8 cellular contexts compared by ENCODE assay signal in the genomic region with DNA sequence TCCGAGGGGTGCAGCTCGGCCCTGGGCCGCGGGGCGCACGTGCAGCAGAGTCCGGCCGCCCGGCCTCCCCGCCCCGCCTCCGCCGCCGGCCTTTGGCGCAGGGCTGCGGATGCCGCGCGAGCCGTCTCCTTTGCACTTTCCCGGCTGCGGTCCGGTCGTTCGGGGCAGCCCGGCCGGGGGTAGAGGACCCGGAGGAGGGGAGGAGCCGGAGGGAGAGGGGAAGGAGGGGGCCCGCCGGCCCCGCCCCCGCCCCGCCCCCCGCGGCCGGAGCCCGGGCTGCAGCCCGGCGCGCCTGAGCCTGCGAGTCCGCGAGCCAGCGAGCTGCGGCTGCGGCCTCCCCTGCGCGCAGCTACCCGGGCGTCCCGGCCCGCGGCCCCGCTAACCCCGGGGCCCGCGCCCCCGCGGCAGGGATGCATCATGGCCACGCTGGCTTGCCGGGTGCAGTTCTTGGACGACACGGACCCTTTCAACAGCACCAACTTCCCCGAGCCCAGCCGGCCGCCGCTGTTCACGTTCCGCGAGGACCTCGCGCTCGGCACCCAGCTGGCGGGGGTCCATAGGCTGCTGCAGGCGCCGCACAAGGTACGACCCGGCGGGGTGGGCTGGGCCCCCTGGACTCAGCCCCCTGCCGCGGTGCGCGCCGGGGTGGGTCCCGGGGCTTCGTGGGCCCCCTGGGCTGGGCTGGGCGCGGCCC. TPM values are rescaled to one million over a fixed set of nuclear protein-coding genes. Genes with fewer than 3 reads are reported as not detected.
DNase-seq lines count a peak whose midpoint lies in the region; ATAC-seq, FAIRE-seq and TF ChIP-seq lines count a peak whose summit lies in the region.

A gene (plus strand): TSS at position 295 of the 694 bp plus-strand sequence. CDS start 123 bp downstream, at position 418.

- no peaks in the 10 kb centered on the region for H4K20me1 ChIP-seq in fibroblast of lung (ENCODE audit: control insufficient read depth, extremely low read depth, insufficient read depth, low read length)

- no peaks in the 10 kb centered on the region for H3K4me1 Mint-ChIP-seq in T-helper 17 cell

- H3K27ac ChIP-seq in fibroblast of lung (ENCODE audit: insufficient read depth, low read length) (peak within 1 kb of the TSS; percentile 20), muscle layer of duodenum (ENCODE audit: low read length) (no peak within 1 kb of the TSS), vagina (peak within 1 kb of the TSS; percentile 62)

- H3K9me3 ChIP-seq in T-helper 17 cell (ENCODE audit: control insufficient read depth, low read length, poor library complexity, severe bottlenecking) (no peaks in the 10 kb centered on the region), fibroblast of lung (ENCODE audit: control insufficient read depth, insufficient read depth, low read depth, low read length) (no peaks in the 10 kb centered on the region), muscle layer of duodenum (ENCODE audit: control insufficient read depth in 1 of 2, low read length in 2 of 2) (no peaks in the 10 kb centered on the region), vagina (no peaks in the 10 kb centered on the region)

- peaks cover 31% of the 10 kb centered on the region for H3K27me3 Mint-ChIP-seq in T-helper 17 cell

- peaks cover 2% of the 10 kb centered on the region for H3K4me1 ChIP-seq in fibroblast of lung (ENCODE audit: control insufficient read depth, extremely low read depth, insufficient read depth, low read length)
- peaks cover 0 to 14% of the 10 kb centered on the region in 2 donors for H3K4me1 ChIP-seq in muscle layer of duodenum (ENCODE audit: control insufficient read depth in 1 of 2, insufficient read depth in 2 of 2, low read length in 2 of 2)
- H3K4me1 ChIP-seq in vagina = peaks cover 18% of the 10 kb centered on the region

- peak within 1 kb of the TSS; percentile 88 for H2AFZ ChIP-seq in fibroblast of lung (ENCODE audit: low read length)

- H3K4me3 Mint-ChIP-seq in T-helper 17 cell = peak within 1 kb of the TSS; percentile 12

- peak; percentile 60 for ATAC-seq in GM19372 (IDR thresholded peaks at IDR 0.05; ENCODE audit: low read depth, unreplicated experiment)
- ATAC-seq in HG03442 (IDR thresholded peaks at IDR 0.05; ENCODE audit: unreplicated experiment) = peak; percentile 56
- ATAC-seq in T-helper 17 cell = no peak

- TF ChIP-seq POLR2A in vagina (IDR thresholded peaks at IDR 0.05) = no peak

- H3K79me2 ChIP-seq in fibroblast of lung (ENCODE audit: control insufficient read depth, insufficient read depth, low read length) = no peaks in the 10 kb centered on the region

- H3K4me2 ChIP-seq in fibroblast of lung (ENCODE audit: extremely low read depth, insufficient read depth, low read length) = peak within 1 kb of the TSS; percentile 83

- H3K36me3 ChIP-seq in fibroblast of lung (ENCODE audit: control insufficient read depth, insufficient read depth, low read length) (no peaks in the 10 kb centered on the region), muscle layer of duodenum (ENCODE audit: control insufficient read depth in 1 of 2, insufficient read depth in 2 of 2, low read length in 2 of 2) (no peaks in the 10 kb centered on the region), vagina (no peaks in the 10 kb centered on the region)

- H3K4me3 ChIP-seq in fibroblast of lung (replicated peaks in 1 of 4; ENCODE audit: control extremely low read depth in 1 of 4, insufficient read depth in 1 of 4, low read depth in 3 of 4, low read length in 4 of 4) = peak within 1 kb of the TSS; percentile 32 to 68 (median 46)
- peak within 1 kb of the TSS; percentile 60 to 96 for H3K4me3 ChIP-seq in muscle layer of duodenum (ENCODE audit: low read depth in 1 of 2, low read length in 2 of 2)
- H3K4me3 ChIP-seq in vagina = peak within 1 kb of the TSS; percentile 59 to 69

- DNase-seq in D721Med (ENCODE audit: insufficient read length, low spot score) = peak; percentile 68
- DNase-seq in T-helper 17 cell = no peak
- DNase-seq in fibroblast of lung (ENCODE audit: low read depth in 2 of 2) = peak; percentile 28 to 67
- DNase-seq in vagina (ENCODE audit: extremely low spot score in 2 of 2) = peak; percentile 42 to 72
- no peak for DNase-seq in NK-92 treated with Interleukin-12 subunit alpha and Interleukin-12 subunit beta, amount 100 ng/mL, for 24 hours (lab: John Stamatoyannopoulos, UW)

- peaks cover 2% of the 10 kb centered on the region for H3K27me3 ChIP-seq in fibroblast of lung (ENCODE audit: control insufficient read depth, insufficient read depth, low read length)
- H3K27me3 ChIP-seq in muscle layer of duodenum (ENCODE audit: low read depth, low read length) = no peaks in the 10 kb centered on the region
- no peaks in the 10 kb centered on the region for H3K27me3 ChIP-seq in vagina

- H3K9ac ChIP-seq in fibroblast of lung (ENCODE audit: insufficient read depth, low read length) = peak within 1 kb of the TSS; percentile 50

- no peaks in the 10 kb centered on the region for H3K36me3 Mint-ChIP-seq in T-helper 17 cell (ENCODE audit: low read depth)

- no peak for FAIRE-seq in D721Med (lab: Jason Lieb, UNC)

- no peak within 1 kb of the TSS for H3K27ac Mint-ChIP-seq in T-helper 17 cell

- TF ChIP-seq CTCF in D721Med (IDR thresholded peaks at IDR 0.05; ENCODE audit: insufficient read depth, missing control alignments) (no peak), fibroblast of lung (conservative IDR thresholded peaks at IDR 0.05 in 1 of 2, IDR thresholded peaks at IDR 0.05 in 1 of 2; ENCODE audit: low read depth in 1 of 2, low read length in 2 of 2) (no peak), vagina (IDR thresholded peaks at IDR 0.05) (no peak)

- intact Hi-C loops in vagina (cut with DNase I) = loop anchor here (10.0 kb wide), 2 partner anchors 277 to 457 kb away; no protein-coding TSS in a partner anchor

RNA-seq across cellular contexts. Expression of the gene that starts here (rescaled TPM):
- total RNA-seq in T-helper 17 cell (not detected), fibroblast of lung (3.1 and 28.2 TPM in 2 replicates), vagina (5.6 TPM)
- 16.1 and 33.5 TPM in 2 replicates for polyA plus RNA-seq in fibroblast of lung
- 14.7 and 27.0 TPM in 2 replicates for polyA plus RNA-seq in fibroblast of lung (2012)
- 22.5 and 26.1 TPM in 2 replicates for polyA minus RNA-seq in fibroblast of lung (ENCODE audit: low replicate concordance)

Comparison
In these comparisons a context has a peak if more than half of its experiments do, and no peak if none do; other contexts are left out.
1. DNase-seq: peak in D721Med (single experiment), fibroblast of lung (2 of 2) and vagina (2 of 2); none in T-helper 17 cell (0 of 3) and NK-92 treated with Interleukin-12 subunit alpha and Interleukin-12 subunit beta, amount 100 ng/mL, for 24 hours (single experiment).
2. Peak in every context shown above with its lines, with median percentiles within 50 percentile points of each other: H3K4me3 ChIP-seq.